In genomic region chr5:3671366-3671765, GRCh38 we compare ENCODE assay signal across 27 cellular contexts.
"Had no signal": no experiment of that assay in that cellular context is flagged by ENCODE, and none has a peak within 500 bp of the region (broad histone marks: within the 10 kb centered on the region; RNA-seq: fewer than 3 reads in every experiment).

No MANE protein-coding gene starts in this region.

- FAIRE-seq: RCC 7860 had no signal

- ATAC-seq: activated CD8-positive, alpha-beta T cell treated with anti-CD3 and anti-CD28 coated beads, Interleukin-2, amount 10 ng/mL, durations not matched to agents 7 days and 5 days; activated naive CD4-positive, alpha-beta T cell treated with anti-CD3 and anti-CD28 coated beads, Interleukin-2, amount 50 U/mL, for 72 hours; activated naive CD8-positive, alpha-beta T cell treated with anti-CD3 and anti-CD28 coated beads, Interleukin-2, amount 50 U/mL, for 24 hours; body of pancreas; PC-3; SK-N-SH treated with all-trans-retinoic acid at 6 μM for 48 hours; WTC11 had no signal

- H3K4me3 ChIP-seq: ascending aorta, body of pancreas, SJSA1 had no signal

- DNase-seq: activated CD4-positive, alpha-beta T cell treated with anti-CD3 and anti-CD28 coated beads for 48 hours; activated CD4-positive, alpha-beta T cell treated with anti-CD3 and anti-CD28 coated beads, Interleukin-2, amount 50 U/mL, for 4 hours; activated CD4-positive, CD25-positive, alpha-beta regulatory T cell treated with anti-CD3 and anti-CD28 coated beads, Interleukin-2, amount 50 U/mL, for 72 hours; activated CD8-positive, alpha-beta T cell treated with anti-CD3 and anti-CD28 coated beads, Interleukin-2, amount 10 ng/mL, durations not matched to agents 7 days and 5 days; activated effector memory CD4-positive, alpha-beta T cell treated with Interleukin-2 at 50 U/mL for 16 hours; activated naive CD4-positive, alpha-beta T cell; activated naive CD8-positive, alpha-beta T cell treated with anti-CD3 and anti-CD28 coated beads, Interleukin-2, amount 50 U/mL, for 24 hours; activated T-cell treated with anti-CD3 and anti-CD28 coated beads, Interleukin-2, amount 50 U/mL, for 24 hours; amniotic stem cell; body of pancreas; MM.1S; NCI-H1105; NCI-H1436; NCI-H1694 treated with DMSO at 0.1 percent for 48 hours; NCI-H2029 treated with DMSO at 0.1 percent for 48 hours; NCI-H345; NCI-H510A; NCI-H526 treated with DMSO at 0.1 percent for 48 hours; PC-3; SHP77; SW 1271 had no signal

- H3K36me3 ChIP-seq: ascending aorta, SJSA1 had no signal

- H3K4me1 ChIP-seq: ascending aorta, body of pancreas, SJSA1 had no signal

- H3K27ac ChIP-seq: ascending aorta, body of pancreas, SJSA1 had no signal

- H3K9me3 ChIP-seq: ascending aorta, body of pancreas had no signal

- H3K27me3 ChIP-seq: ascending aorta, body of pancreas, SJSA1 had no signal
